ENCODE assay signal across 12 cellular contexts in genomic region chr3:12886106-12886679, GRCh38.
DNase-seq lines count a peak whose midpoint lies in the region; ATAC-seq and TF ChIP-seq lines count a peak whose summit lies in the region.
"Had no signal": no experiment of that assay in that cellular context is flagged by ENCODE, and none has a peak within 500 bp of the region (broad histone marks: within the 10 kb centered on the region; RNA-seq: fewer than 3 reads in every experiment).

No MANE protein-coding gene starts in this region.

- H3K27me3 Mint-ChIP-seq in activated naive CD8-positive, alpha-beta T cell = peaks cover 4% of the 10 kb centered on the region
- peaks cover 8 to 27% of the 10 kb centered on the region in 2 donors for H3K27me3 Mint-ChIP-seq in stimulated activated naive B cell treated with anti-CD40 and anti-IgM and Interleukin-4, amounts not matched to agents 10 μg/mL and 1 μg/mL and 100 μg/mL, for 72 hours
- H3K27me3 Mint-ChIP-seq in nephron progenitor cell (ENCODE audit: low read depth, poor library complexity) = peaks cover 10% of the 10 kb centered on the region

- H3K4me1 Mint-ChIP-seq in activated naive CD8-positive, alpha-beta T cell (ENCODE audit: low read depth) = peaks cover 17% of the 10 kb centered on the region
- H3K4me1 Mint-ChIP-seq in stimulated activated naive B cell treated with anti-CD40 and anti-IgM and Interleukin-4, amounts not matched to agents 10 μg/mL and 1 μg/mL and 100 μg/mL, for 72 hours = peaks cover 27 to 38% of the 10 kb centered on the region in 2 donors
- peaks cover 22% of the 10 kb centered on the region for H3K4me1 Mint-ChIP-seq in nephron progenitor cell

- DNase-seq in activated T-cell treated with anti-CD3 and anti-CD28 coated beads for 24 hours (ENCODE audit: low read depth) = peak; percentile 17
- no peak for DNase-seq in activated T-cell treated with anti-CD3 and anti-CD28 coated beads for 4 hours
- DNase-seq in stimulated activated naive B cell treated with anti-CD40 and anti-IgM and Interleukin-4, amounts not matched to agents 10 μg/mL and 1 μg/mL and 100 μg/mL, for 72 hours = no peak
- no peak for DNase-seq in nephron progenitor cell
- DNase-seq: foreskin melanocyte, H9, left ventricle myocardium inferior, NCI-H2081 had no signal

- peak; percentile 55 for ATAC-seq in HG02938 (IDR thresholded peaks at IDR 0.05; ENCODE audit: unreplicated experiment)
- ATAC-seq in stimulated activated naive B cell treated with anti-CD40 and anti-IgM and Interleukin-4, amounts not matched to agents 10 μg/mL and 1 μg/mL and 100 μg/mL, for 72 hours (replicated peaks) = peak; percentile 57 to 64
- no peak for ATAC-seq in GM19397 (IDR thresholded peaks at IDR 0.05; ENCODE audit: unreplicated experiment)
- no peak for ATAC-seq in GM18519 (IDR thresholded peaks at IDR 0.05; ENCODE audit: low FRiP score, unreplicated experiment)

- H3K36me3 Mint-ChIP-seq in activated naive CD8-positive, alpha-beta T cell = no peaks in the 10 kb centered on the region
- peaks cover 0 to 3% of the 10 kb centered on the region in 2 donors for H3K36me3 Mint-ChIP-seq in stimulated activated naive B cell treated with anti-CD40 and anti-IgM and Interleukin-4, amounts not matched to agents 10 μg/mL and 1 μg/mL and 100 μg/mL, for 72 hours
- H3K36me3 Mint-ChIP-seq in nephron progenitor cell (ENCODE audit: low read depth) = no peaks in the 10 kb centered on the region

- TF ChIP-seq CTCF in nephron progenitor cell (IDR thresholded peaks at IDR 0.05) = no peak

- H3K9me3 Mint-ChIP-seq in activated naive CD8-positive, alpha-beta T cell (ENCODE audit: low read depth) = no peaks in the 10 kb centered on the region
- peaks cover 0 to 2% of the 10 kb centered on the region in 2 donors for H3K9me3 Mint-ChIP-seq in stimulated activated naive B cell treated with anti-CD40 and anti-IgM and Interleukin-4, amounts not matched to agents 10 μg/mL and 1 μg/mL and 100 μg/mL, for 72 hours
- no peaks in the 10 kb centered on the region for H3K9me3 Mint-ChIP-seq in nephron progenitor cell

- peak overlapping the region; percentile 34 for H3K27ac Mint-ChIP-seq in activated naive CD8-positive, alpha-beta T cell
- H3K27ac Mint-ChIP-seq in stimulated activated naive B cell treated with anti-CD40 and anti-IgM and Interleukin-4, amounts not matched to agents 10 μg/mL and 1 μg/mL and 100 μg/mL, for 72 hours = no peak overlapping the region
- no peak overlapping the region for H3K27ac Mint-ChIP-seq in nephron progenitor cell
- H3K27ac Mint-ChIP-seq: H9 had no signal

- H3K4me3 Mint-ChIP-seq in activated naive CD8-positive, alpha-beta T cell = peak overlapping the region; percentile 58
- H3K4me3 Mint-ChIP-seq in stimulated activated naive B cell treated with anti-CD40 and anti-IgM and Interleukin-4, amounts not matched to agents 10 μg/mL and 1 μg/mL and 100 μg/mL, for 72 hours = peak overlapping the region; percentile 11 to 39
- no peak overlapping the region for H3K4me3 Mint-ChIP-seq in nephron progenitor cell
- H3K4me3 Mint-ChIP-seq: H9 had no signal

Comparison
In these comparisons a context has a peak if more than half of its experiments do, and no peak if none do; other contexts are left out.
1. ATAC-seq: peak in HG02938 (single experiment) and stimulated activated naive B cell treated with anti-CD40 and anti-IgM and Interleukin-4, amounts not matched to agents 10 μg/mL and 1 μg/mL and 100 μg/mL, for 72 hours (2 of 2); none in GM19397 (single experiment) and GM18519 (single experiment).